ENCODE assay signal across 19 cellular contexts in genomic region chr7:54944179-54944578, GRCh38.
DNase-seq lines count a peak whose midpoint lies in the region; ATAC-seq, FAIRE-seq and TF ChIP-seq lines count a peak whose summit lies in the region.
"Had no signal": no experiment of that assay in that cellular context is flagged by ENCODE, and none has a peak within 500 bp of the region (broad histone marks: within the 10 kb centered on the region; RNA-seq: fewer than 3 reads in every experiment).

No MANE protein-coding gene starts in this region.

- CTCF ChIA-PET in A549 (lab: Yijun Ruan, JAX), result no interaction called here

- WGBS in A549 (ENCODE audit: missing lambda C conversion rate), result 74% methylated on average over 3 of the region's 3 CpGs
- WGBS in ovary, 3 donors, result 2 to 10% (median 8%) methylated on average over 3 of the region's 3 CpGs

- TF ChIP-seq RAD21 in A549 (conservative IDR thresholded peaks at IDR 0.05 in 1 of 2, IDR thresholded peaks at IDR 0.05 in 1 of 2), result no peak

- H3K4me3 ChIP-seq in A549 (no peak overlapping the region), mucosa of descending colon (no peak overlapping the region), ovary (no peak overlapping the region)
- H3K4me3 ChIP-seq: psoas muscle had no signal

- POLR2A ChIA-PET in A549 (lab: Yijun Ruan, JAX), result no interaction called here

- FAIRE-seq in A549 (lab: Jason Lieb, UNC) (peak; percentile 67), GM12891 (lab: Jason Lieb, UNC) (no peak)

- H3K36me3 ChIP-seq in mucosa of descending colon (ENCODE audit: low read depth), result no peaks in the 10 kb centered on the region
- no peaks in the 10 kb centered on the region for H3K36me3 ChIP-seq in ovary

- no peaks in the 10 kb centered on the region for H3K27me3 ChIP-seq in ovary

- TF ChIP-seq EP300 in A549 (IDR thresholded peaks at IDR 0.05) (no peak), ovary (IDR thresholded peaks at IDR 0.05) (no peak)

- ATAC-seq in A549 (no peak), mucosa of descending colon (peak; percentile 14)
- ATAC-seq: psoas muscle had no signal

- intact Hi-C loops in mucosa of descending colon (cut with DNase I, micrococcal nuclease) (no loop called here), ovary (cut with DNase I) (no loop called here)

- H3K9me3 ChIP-seq in A549 (no peaks in the 10 kb centered on the region), mucosa of descending colon (no peaks in the 10 kb centered on the region), ovary (no peaks in the 10 kb centered on the region)
- H3K9me3 ChIP-seq: psoas muscle had no signal

- H3K4me2 ChIP-seq in A549, result peak overlapping the region; percentile 40; the same call in 2 of the 3 replicates

- no peak for TF ChIP-seq CTCF in A549 (IDR thresholded peaks at IDR 0.05)
- no peak for TF ChIP-seq CTCF in mucosa of descending colon (IDR thresholded peaks at IDR 0.05)
- no peak for TF ChIP-seq CTCF in ovary (IDR thresholded peaks at IDR 0.05)

- peak overlapping the region in 1 of 2 experiments; percentile 31; a peak in 3 of 6 replicates for H3K27ac ChIP-seq in A549
- peak overlapping the region; percentile 4 for H3K27ac ChIP-seq in epithelial cell of prostate
- H3K27ac ChIP-seq in ovary, result no peak overlapping the region
- H3K27ac ChIP-seq: psoas muscle had no signal

- H3K4me1 ChIP-seq in A549 (peaks cover 6% of the 10 kb centered on the region; the same call in 2 of the 3 replicates), mucosa of descending colon (ENCODE audit: low read depth) (no peaks in the 10 kb centered on the region), ovary (ENCODE audit: insufficient read depth) (peaks cover 2% of the 10 kb centered on the region)
- H3K4me1 ChIP-seq: psoas muscle had no signal

- DNase-seq in A549 (ENCODE audit: low read depth in 1 of 2, low spot score in 1 of 2) (no peak), M059J (ENCODE audit: low read depth) (peak; percentile 77), epithelial cell of prostate (ENCODE audit: low read depth, low spot score) (no peak), mucosa of descending colon (no peak), NCI-H2081 treated with DMSO at 0.1 percent for 48 hours (lab: John Stamatoyannopoulos, UW) (no peak), GM12891 (ENCODE audit: insufficient read length, low spot score) (no peak), nucleus accumbens (lab: John Stamatoyannopoulos, UW) (no peak), ovary (no peak)
- DNase-seq: activated B cell treated with CpG ODN at 0.5 μM for 24 hours; activated naive CD4-positive, alpha-beta T cell; COR-L47; GF-D8; head of caudate nucleus; islet precursor cell; Kasumi-1; NCI-H1694; NCI-H526; psoas muscle; T-helper 1 cell had no signal

- no peak for TF ChIP-seq POLR2A in A549 (IDR thresholded peaks at IDR 0.05; ENCODE audit: low read length)
- no peak for TF ChIP-seq POLR2A in GM12891 (IDR thresholded peaks at IDR 0.05; ENCODE audit: low read depth, low read length)
- no peak for TF ChIP-seq POLR2A in ovary (IDR thresholded peaks at IDR 0.05)

TF ChIP-seq in A549, 52 proteins besides CTCF, POLR2A, EP300 and RAD21:
- TF ChIP-seq USF2 (IDR thresholded peaks at IDR 0.05), result no peak
- TF ChIP-seq EHMT2 (IDR thresholded peaks at IDR 0.05; ENCODE audit: low read depth), result no peak
- no peak for TF ChIP-seq RARB (CRISPR knock-in tag; IDR thresholded peaks at IDR 0.05)
- no peak for TF ChIP-seq JUNB (IDR thresholded peaks at IDR 0.05)
- TF ChIP-seq CHD2 (IDR thresholded peaks at IDR 0.05; ENCODE audit: low read length, partially characterized antibody), result no peak
- no peak for TF ChIP-seq HDAC2 (IDR thresholded peaks at IDR 0.05)

TF ChIP-seq in GM12891, 5 proteins besides CTCF, POLR2A, EP300 and RAD21:
- TF ChIP-seq PAX5 (IDR thresholded peaks at IDR 0.05; ENCODE audit: insufficient read depth, low read length, severe bottlenecking) (no peak), POLR2AphosphoS5 (IDR thresholded peaks at IDR 0.05; ENCODE audit: low read depth, low read length) (no peak), POU2F2 (IDR thresholded peaks at IDR 0.05; ENCODE audit: low read depth, low read length) (no peak), SPI1 (IDR thresholded peaks at IDR 0.05; ENCODE audit: low read depth, low read length) (no peak), TAF1 (IDR thresholded peaks at IDR 0.05; ENCODE audit: low read depth, low read length) (no peak)
